ENCODE assay signal across 33 cellular contexts in genomic region chr2:231028890-231029289, GRCh38. TPM values are rescaled to one million over a fixed set of nuclear protein-coding genes. Genes with fewer than 3 reads are reported as not detected.
"Had no signal": no experiment of that assay in that cellular context is flagged by ENCODE, and none has a peak within 500 bp of the region (broad histone marks: within the 10 kb centered on the region; RNA-seq: fewer than 3 reads in every experiment).

No MANE protein-coding gene starts in this region.

- H3K36me3 Mint-ChIP-seq: immature natural killer cell; stimulated activated memory B cell treated with anti-CD40 and anti-IgM and Interleukin-4, amounts not matched to agents 10 μg/mL and 1 μg/mL and 100 μg/mL, for 72 hours; type B pancreatic cell had no signal

- DNase-seq: immature natural killer cell; kidney; left colon; left lung; lower lobe of right lung; mammary epithelial cell; mesenchymal stem cell; naive thymus-derived CD8-positive, alpha-beta T cell; ovary; retina; right cardiac atrium; stimulated activated CD4-positive, alpha-beta T cell treated with anti-CD3 and anti-CD28 coated beads, Interleukin-1b, Interleukin-23, amount 100 ng/mL, for 48 hours; stimulated activated CD4-positive, alpha-beta T cell treated with anti-CD3 and anti-CD28 coated beads, Interleukin-2, amount 100 ng/mL, for 48 hours; stimulated activated CD4-positive, alpha-beta T cell treated with anti-CD3 and anti-CD28 coated beads, Interleukin-4, amount 100 ng/mL, for 4 hours; stimulated activated CD8-positive, alpha-beta memory T cell treated with anti-CD3 and anti-CD28 coated beads, Interleukin-4, amount 100 ng/mL, for 48 hours; stimulated activated naive CD4-positive, alpha-beta T cell treated with Interleukin-2 at 50 U/mL for 16 hours; stimulated activated naive CD8-positive, alpha-beta T cell treated with anti-CD3 and anti-CD28 coated beads, Interleukin-15, amount 100 ng/mL, for 72 hours; substantia nigra; uterus had no signal

- H3K9me3 ChIP-seq: left lung, lower lobe of right lung, ovary, tibial nerve, uterus had no signal

- H3K4me1 Mint-ChIP-seq: immature natural killer cell; naive thymus-derived CD8-positive, alpha-beta T cell; stimulated activated naive CD8-positive, alpha-beta T cell treated with anti-CD3 and anti-CD28 coated beads, Interleukin-15, amount 100 ng/mL, for 72 hours had no signal

- H3K4me2 ChIP-seq: smooth muscle cell had no signal

- FAIRE-seq: islet of Langerhans, kidney had no signal

- H3K36me3 ChIP-seq: left lung, lower lobe of right lung, ovary, tibial nerve, uterus had no signal

- H3K27me3 ChIP-seq: ovary, uterus had no signal

- H3K4me3 ChIP-seq: left lung, lower lobe of right lung, ovary, smooth muscle cell, tibial nerve, uterus had no signal

- H3K27ac Mint-ChIP-seq: immature natural killer cell; naive thymus-derived CD8-positive, alpha-beta T cell; progenitor cell of endocrine pancreas; stimulated activated memory B cell treated with anti-CD40 and anti-IgM and Interleukin-4, amounts not matched to agents 10 μg/mL and 1 μg/mL and 100 μg/mL, for 72 hours; stimulated activated naive CD8-positive, alpha-beta T cell treated with anti-CD3 and anti-CD28 coated beads, Interleukin-15, amount 100 ng/mL, for 72 hours; type B pancreatic cell had no signal

- H3K4me3 Mint-ChIP-seq: immature natural killer cell; naive thymus-derived CD8-positive, alpha-beta T cell; stimulated activated memory B cell treated with anti-CD40 and anti-IgM and Interleukin-4, amounts not matched to agents 10 μg/mL and 1 μg/mL and 100 μg/mL, for 72 hours; stimulated activated naive CD8-positive, alpha-beta T cell treated with anti-CD3 and anti-CD28 coated beads, Interleukin-15, amount 100 ng/mL, for 72 hours; type B pancreatic cell had no signal

- H3K4me1 ChIP-seq: left lung, lower lobe of right lung, tibial nerve, uterus had no signal

- H3K27ac ChIP-seq: left lung, lower lobe of right lung, ovary, tibial nerve, uterus had no signal

- H3K9me3 Mint-ChIP-seq: immature natural killer cell; naive thymus-derived CD8-positive, alpha-beta T cell; stimulated activated memory B cell treated with anti-CD40 and anti-IgM and Interleukin-4, amounts not matched to agents 10 μg/mL and 1 μg/mL and 100 μg/mL, for 72 hours; stimulated activated naive CD8-positive, alpha-beta T cell treated with anti-CD3 and anti-CD28 coated beads, Interleukin-15, amount 100 ng/mL, for 72 hours; type B pancreatic cell had no signal

- ATAC-seq: left colon; left lung; lower lobe of right lung; naive thymus-derived CD8-positive, alpha-beta T cell; right cardiac atrium; stimulated activated memory B cell treated with anti-CD40 and anti-IgM and Interleukin-4, amounts not matched to agents 10 μg/mL and 1 μg/mL and 100 μg/mL, for 72 hours; stimulated activated naive CD8-positive, alpha-beta T cell treated with anti-CD3 and anti-CD28 coated beads, Interleukin-15, amount 100 ng/mL, for 72 hours had no signal

RNA-seq across cellular contexts. Expression of gene C2orf72, which starts 8.4 kb away (rescaled TPM):
- total RNA-seq: naive thymus-derived CD8-positive, alpha-beta T cell had no signal
- polyA plus RNA-seq: immature natural killer cell; naive thymus-derived CD8-positive, alpha-beta T cell had no signal

RNA-seq across cellular contexts. Expression of gene SPATA3, which starts 33.0 kb away (rescaled TPM):
- total RNA-seq: kidney; left colon; left lung; liver; lower lobe of right lung; mammary epithelial cell; mucosa of gallbladder; naive thymus-derived CD8-positive, alpha-beta T cell; omental fat pad; ovary; progenitor cell of endocrine pancreas; right cardiac atrium; skeletal muscle tissue; smooth muscle cell; temporal lobe; tibial nerve; ureter; uterus had no signal
- polyA plus RNA-seq: immature natural killer cell; liver; mammary epithelial cell; naive thymus-derived CD8-positive, alpha-beta T cell; neural cell; ovary; right cardiac atrium; smooth muscle cell; thymus had no signal
